Comparison of ENCODE assay signal across 11 cellular contexts in genomic region chr15:95024388-95024787, GRCh38.
DNase-seq lines count a peak whose midpoint lies in the region; ATAC-seq, FAIRE-seq and TF ChIP-seq lines count a peak whose summit lies in the region.
"Had no signal": no experiment of that assay in that cellular context is flagged by ENCODE, and none has a peak within 500 bp of the region (broad histone marks: within the 10 kb centered on the region; RNA-seq: fewer than 3 reads in every experiment).

No MANE protein-coding gene starts in this region.

- POLR2A ChIA-PET in GM12878 (lab: Charles Lee) = no interaction called here

- no peaks in the 10 kb centered on the region for H3K27me3 ChIP-seq in GM12878 (replicated peaks in 1 of 2; ENCODE audit: control insufficient read depth in 2 of 2, insufficient read depth in 2 of 2, low read length in 1 of 2)
- H3K27me3 ChIP-seq in mesenchymal stem cell (ENCODE audit: control insufficient read depth in 1 of 2, insufficient read depth in 1 of 2, low read length in 2 of 2) = no peaks in the 10 kb centered on the region
- H3K27me3 ChIP-seq: suprapubic skin had no signal

- CTCF ChIA-PET in GM12878 (lab: Yijun Ruan, JAX) = interaction anchor here (0.5 to 2.6 kb wide), 19 partner anchors 8 to 1467 kb away, joined by 3 to 11 read pairs (median 4); no protein-coding TSS in a partner anchor

- peak overlapping the region; percentile 13 to 73 for H3K4ac ChIP-seq in mesenchymal stem cell (ENCODE audit: low read depth in 1 of 2, low read length in 2 of 2)

- no peak for TF ChIP-seq RAD21 in GM12878 (IDR thresholded peaks at IDR 0.05; ENCODE audit: insufficient read depth, low read depth, low read length)

- no peaks in the 10 kb centered on the region for H3K36me3 Mint-ChIP-seq in stimulated activated naive B cell treated with anti-CD40 and anti-IgM and Interleukin-4, amounts not matched to agents 10 μg/mL and 1 μg/mL and 100 μg/mL, for 72 hours
- H3K36me3 Mint-ChIP-seq: activated naive CD8-positive, alpha-beta T cell had no signal

- H3K4me3 ChIP-seq in LNCaP clone FGC (ENCODE audit: low read depth, low read length) (no peak overlapping the region), GM12878 (no peak overlapping the region), mesenchymal stem cell (ENCODE audit: insufficient read depth in 1 of 2, low read depth in 1 of 2, low read length in 2 of 2) (no peak overlapping the region)
- H3K4me3 ChIP-seq: suprapubic skin had no signal

- no peak overlapping the region for H3K18ac ChIP-seq in mesenchymal stem cell (ENCODE audit: low read depth in 1 of 2, low read length in 2 of 2)

- H2AK5ac ChIP-seq in mesenchymal stem cell (ENCODE audit: low read length, severe bottlenecking) = no peak overlapping the region

- in situ Hi-C loops in GM12878 (cut with MboI) = no loop called here

- no peak overlapping the region for H3K14ac ChIP-seq in mesenchymal stem cell (ENCODE audit: low read length in 2 of 2)

- H2BK15ac ChIP-seq in mesenchymal stem cell (ENCODE audit: low read depth, poor library complexity, severe bottlenecking) = no peak overlapping the region

- no peaks in the 10 kb centered on the region for H3K79me1 ChIP-seq in mesenchymal stem cell (replicated peaks; ENCODE audit: low read length, poor library complexity, severe bottlenecking)

- no peak overlapping the region for H3K9ac ChIP-seq in GM12878 (ENCODE audit: control insufficient read depth, insufficient read depth, low read length)
- no peak overlapping the region for H3K9ac ChIP-seq in mesenchymal stem cell (ENCODE audit: low read length)

- H3K27ac Mint-ChIP-seq in stimulated activated naive B cell treated with anti-CD40 and anti-IgM and Interleukin-4, amounts not matched to agents 10 μg/mL and 1 μg/mL and 100 μg/mL, for 72 hours = no peak overlapping the region
- H3K27ac Mint-ChIP-seq: activated naive CD8-positive, alpha-beta T cell had no signal

- no peaks in the 10 kb centered on the region for H3K79me2 ChIP-seq in GM12878 (ENCODE audit: control insufficient read depth, insufficient read depth, low read length)

- H2BK120ac ChIP-seq in mesenchymal stem cell (ENCODE audit: low read depth, low read length) = no peak overlapping the region

- H3K36me3 ChIP-seq in GM12878 (ENCODE audit: control insufficient read depth in 2 of 2, insufficient read depth in 2 of 2, low read length in 1 of 2) (no peaks in the 10 kb centered on the region), mesenchymal stem cell (ENCODE audit: control insufficient read depth in 1 of 2, insufficient read depth in 2 of 2, low read depth in 1 of 2, low read length in 2 of 2) (no peaks in the 10 kb centered on the region)
- H3K36me3 ChIP-seq: suprapubic skin had no signal

- H3K9me3 ChIP-seq in GM12878 (replicated peaks; ENCODE audit: control insufficient read depth, insufficient read depth, low read length) (no peaks in the 10 kb centered on the region), mesenchymal stem cell (ENCODE audit: control insufficient read depth, low read length) (peaks cover 7% of the 10 kb centered on the region)
- H3K9me3 ChIP-seq: suprapubic skin had no signal

- no peaks in the 10 kb centered on the region for H3K27me3 Mint-ChIP-seq in stimulated activated naive B cell treated with anti-CD40 and anti-IgM and Interleukin-4, amounts not matched to agents 10 μg/mL and 1 μg/mL and 100 μg/mL, for 72 hours

- H2BK5ac ChIP-seq in mesenchymal stem cell (ENCODE audit: low read depth, low read length, poor library complexity, severe bottlenecking) = no peak overlapping the region

- 2% methylated on average over 2 of the region's 2 CpGs for WGBS in GM12878 (ENCODE audit: insufficient coverage, insufficient replicate concordance, low lambda C conversion rate, missing lambda C conversion rate)
- WGBS in mesenchymal stem cell = 64% methylated on average over 1 of the region's 2 CpGs

- peak overlapping the region in 1 of 2 experiments; percentile 78 for H2BK12ac ChIP-seq in mesenchymal stem cell (ENCODE audit: low read length in 2 of 2)

- H3K4me2 ChIP-seq in GM12878 (ENCODE audit: control insufficient read depth, insufficient read depth) (no peak overlapping the region), mesenchymal stem cell (ENCODE audit: low read length, poor library complexity, severe bottlenecking) (no peak overlapping the region)

- no peak for TF ChIP-seq EP300 in GM12878 (IDR thresholded peaks at IDR 0.05; ENCODE audit: borderline replicate concordance in 1 of 2, control insufficient read depth in 1 of 2, low read depth in 2 of 2, low read length in 2 of 2)

- ATAC-seq in GM12878 = peak; percentile 56
- no peak for ATAC-seq in stimulated activated naive B cell treated with anti-CD40 and anti-IgM and Interleukin-4, amounts not matched to agents 10 μg/mL and 1 μg/mL and 100 μg/mL, for 72 hours (replicated peaks)

- no peak overlapping the region for H3K27ac ChIP-seq in GM12878 (ENCODE audit: control insufficient read depth, insufficient read depth)
- no peak overlapping the region for H3K27ac ChIP-seq in mesenchymal stem cell (ENCODE audit: low read length, poor library complexity, severe bottlenecking)
- H3K27ac ChIP-seq: suprapubic skin had no signal

- H4K91ac ChIP-seq in mesenchymal stem cell (ENCODE audit: low read length) = no peak overlapping the region

- H4K20me1 ChIP-seq in GM12878 (ENCODE audit: control insufficient read depth, insufficient read depth) = no peaks in the 10 kb centered on the region

- FAIRE-seq in GM12878 (lab: Jason Lieb, UNC) = no peak

- TF ChIP-seq POLR2A in GM12878 (IDR thresholded peaks at IDR 0.05; ENCODE audit: low read depth, low read length) = no peak

- TF ChIP-seq CTCF in LNCaP clone FGC (IDR thresholded peaks at IDR 0.05; ENCODE audit: control insufficient read depth, extremely low read depth, insufficient read depth) (peak; percentile 39), GM12878 (IDR thresholded peaks at IDR 0.05 in 2 of 3, conservative IDR thresholded peaks at IDR 0.05 in 1 of 3; ENCODE audit: control insufficient read depth in 2 of 3, extremely low read depth in 1 of 3, insufficient read depth in 1 of 3, low read depth in 3 of 3, low read length in 3 of 3) (peak in 2 of 3 experiments; percentile 33 to 54; a peak in 2 of 6 replicates)

- H3K4me1 Mint-ChIP-seq in stimulated activated naive B cell treated with anti-CD40 and anti-IgM and Interleukin-4, amounts not matched to agents 10 μg/mL and 1 μg/mL and 100 μg/mL, for 72 hours = no peaks in the 10 kb centered on the region

- DNase-seq in EH (ENCODE audit: low read depth) (peak; percentile 45), LNCaP clone FGC (ENCODE audit: low read depth) (no peak), GM12878 (ENCODE audit: low read depth, low spot score) (no peak), mesenchymal stem cell (peak; percentile 54), KG1 (lab: John Stamatoyannopoulos, UW) (no peak), NCI-H2107 treated with DMSO at 0.1 percent for 48 hours (lab: John Stamatoyannopoulos, UW; ENCODE audit: unreplicated experiment) (no peak), NCI-H2081 (lab: John Stamatoyannopoulos, UW) (no peak)
- DNase-seq in stimulated activated naive B cell treated with anti-CD40 and anti-IgM and Interleukin-4, amounts not matched to agents 10 μg/mL and 1 μg/mL and 100 μg/mL, for 72 hours = no peak
- DNase-seq: NCI-H2029 had no signal

- no TSS peak for BruUV-seq in GM12878 (replicated peaks; lab: Mats Ljungman, UMichigan)

- no peak overlapping the region for H3K23ac ChIP-seq in mesenchymal stem cell (ENCODE audit: low read length in 2 of 2)

- no peak overlapping the region for H4K8ac ChIP-seq in mesenchymal stem cell (ENCODE audit: low read length)

- peaks cover 0 to 4% of the 10 kb centered on the region in 2 donors for H3K9me3 Mint-ChIP-seq in stimulated activated naive B cell treated with anti-CD40 and anti-IgM and Interleukin-4, amounts not matched to agents 10 μg/mL and 1 μg/mL and 100 μg/mL, for 72 hours

- intact Hi-C loops in GM12878 (cut with micrococcal nuclease; ENCODE audit: unreplicated experiment) = loop anchor here (5.0 kb wide), 1 partner anchor 442 kb away; no protein-coding TSS in a partner anchor

- no peaks in the 10 kb centered on the region for H3K4me1 ChIP-seq in GM12878 (ENCODE audit: control insufficient read depth, insufficient read depth, low read length)
- no peaks in the 10 kb centered on the region for H3K4me1 ChIP-seq in mesenchymal stem cell (ENCODE audit: control insufficient read depth, insufficient read depth, low read depth, low read length)
- H3K4me1 ChIP-seq: suprapubic skin had no signal

- H3K4me3 Mint-ChIP-seq in stimulated activated naive B cell treated with anti-CD40 and anti-IgM and Interleukin-4, amounts not matched to agents 10 μg/mL and 1 μg/mL and 100 μg/mL, for 72 hours = no peak overlapping the region
- H3K4me3 Mint-ChIP-seq: activated naive CD8-positive, alpha-beta T cell had no signal

- RAD21 ChIA-PET in GM12878 (lab: Charles Lee; ENCODE audit: unreplicated experiment) = interaction anchor here (0.9 to 1.6 kb wide), 3 partner anchors 263 to 1869 kb away, joined by 3 read pairs; no protein-coding TSS in a partner anchor

- no peak overlapping the region for H2AFZ ChIP-seq in GM12878 (ENCODE audit: control insufficient read depth, low read depth, low read length)
- no peak overlapping the region for H2AFZ ChIP-seq in mesenchymal stem cell (ENCODE audit: low read depth, low read length)

- SMC1A ChIA-PET in GM12878 (lab: Charles Lee; ENCODE audit: uncharacterized antibody, unreplicated experiment) = interaction anchor here (1.1 to 2.3 kb wide), 2 partner anchors 11 to 441 kb away, joined by 3 to 11 read pairs; no protein-coding TSS in a partner anchor

TF ChIP-seq in GM12878, 131 proteins besides CTCF, POLR2A, EP300 and RAD21 (continues in another document):
- no peak for TF ChIP-seq ZBTB4 (CRISPR knock-in tag; IDR thresholded peaks at IDR 0.05)

Comparison
In these comparisons a context has a peak if more than half of its experiments do, and no peak if none do; other contexts are left out.
1. DNase-seq: peak in EH (single experiment) and mesenchymal stem cell (single experiment); none in LNCaP clone FGC (single experiment), GM12878 (single experiment), KG1 (single experiment), stimulated activated naive B cell treated with anti-CD40 and anti-IgM and Interleukin-4, amounts not matched to agents 10 μg/mL and 1 μg/mL and 100 μg/mL, for 72 hours (single experiment), NCI-H2107 treated with DMSO at 0.1 percent for 48 hours (single experiment) and NCI-H2081 (0 of 2).